In genomic region chr12:54135621-54136027, GRCh38 we compare ENCODE assay signal across 17 cellular contexts. TPM values are rescaled to one million over a fixed set of nuclear protein-coding genes. Genes with fewer than 3 reads are reported as not detected.
A peak's percentile ranks its signal among the peaks of the same experiment; 100 is the strongest.
DNase-seq lines count a peak whose midpoint lies in the region; ATAC-seq, FAIRE-seq and TF ChIP-seq lines count a peak whose summit lies in the region.
"Had no signal": no experiment of that assay in that cellular context is flagged by ENCODE, and none has a peak within 500 bp of the region (broad histone marks: within the 10 kb centered on the region; RNA-seq: fewer than 3 reads in every experiment).

No MANE protein-coding gene starts in this region.

- no peak overlapping the region for H2AFZ ChIP-seq in SK-N-SH (ENCODE audit: low read depth)

- H3K79me2 ChIP-seq in SK-N-SH (ENCODE audit: insufficient read depth) = no peaks in the 10 kb centered on the region

- no peak for FAIRE-seq in GM19239 (lab: Jason Lieb, UNC)
- FAIRE-seq: pancreas, TTC549 had no signal

- peak; percentile 28 for TF ChIP-seq RAD21 in SK-N-SH (IDR thresholded peaks at IDR 0.05; ENCODE audit: low read length)

- intact Hi-C loops in activated CD8-positive, alpha-beta T cell treated with anti-CD3 and anti-CD28 coated beads for 36 hours (cut with micrococcal nuclease) = no loop called here

- H3K4me3 Mint-ChIP-seq in activated CD8-positive, alpha-beta T cell treated with anti-CD3 and anti-CD28 coated beads for 36 hours = no peak overlapping the region
- H3K4me3 Mint-ChIP-seq: central memory CD8-positive, alpha-beta T cell; immature natural killer cell had no signal

- no peak for ATAC-seq in activated CD8-positive, alpha-beta T cell treated with anti-CD3 and anti-CD28 coated beads for 36 hours
- ATAC-seq in GM19452 (IDR thresholded peaks at IDR 0.05; ENCODE audit: unreplicated experiment) = no peak

- no peaks in the 10 kb centered on the region for H4K20me1 ChIP-seq in SK-N-SH (ENCODE audit: insufficient read depth)

- peaks cover 0 to 5% of the 10 kb centered on the region in 2 experiments for H3K36me3 ChIP-seq in SK-N-SH (replicated peaks in 1 of 2; ENCODE audit: control insufficient read depth in 1 of 2, insufficient read depth in 2 of 2, low read length in 1 of 2)
- H3K36me3 ChIP-seq: pancreas had no signal

- H3K4me3 ChIP-seq in SK-N-SH (ENCODE audit: low read depth in 2 of 2, low read length in 1 of 2) = no peak overlapping the region
- H3K4me3 ChIP-seq: pancreas had no signal

- no peaks in the 10 kb centered on the region for H3K9me3 ChIP-seq in SK-N-SH
- H3K9me3 ChIP-seq: pancreas had no signal

- peaks cover 0 to 47% of the 10 kb centered on the region in 2 experiments; a peak in 2 of 4 replicates for H3K4me1 ChIP-seq in SK-N-SH (ENCODE audit: control insufficient read depth in 1 of 2, insufficient read depth in 2 of 2, low read depth in 1 of 2, low read length in 1 of 2)

- no peak overlapping the region for H3K9ac ChIP-seq in SK-N-SH

- WGBS in SK-N-SH (ENCODE audit: low lambda C conversion rate) = 71% methylated on average over 6 of the region's 6 CpGs

- DNase-seq in HK-2 (ENCODE audit: unreplicated experiment) = peak; percentile 55
- DNase-seq in SK-N-SH = peak; percentile 56
- DNase-seq in left kidney (ENCODE audit: low read depth, low spot score) = peak; percentile 80
- DNase-seq in activated CD8-positive, alpha-beta T cell treated with anti-CD3 and anti-CD28 coated beads for 36 hours = no peak
- DNase-seq in iPS-NIHi11 (ENCODE audit: low spot score) = no peak
- no peak for DNase-seq in GM19239 (ENCODE audit: insufficient read length, low spot score)
- DNase-seq: activated CD4-positive, alpha-beta T cell treated with anti-CD3 and anti-CD28 coated beads, Interleukin-2, amount 50 U/mL, for 4 hours; COR-L47; immature natural killer cell; midbrain; NCI-H2081; pancreas; substantia nigra had no signal

- no peak overlapping the region for H3K27ac Mint-ChIP-seq in activated CD8-positive, alpha-beta T cell treated with anti-CD3 and anti-CD28 coated beads for 36 hours
- H3K27ac Mint-ChIP-seq: immature natural killer cell had no signal

- H3K4me1 Mint-ChIP-seq in activated CD8-positive, alpha-beta T cell treated with anti-CD3 and anti-CD28 coated beads for 36 hours (ENCODE audit: low read depth) = no peaks in the 10 kb centered on the region
- H3K4me1 Mint-ChIP-seq: central memory CD8-positive, alpha-beta T cell; immature natural killer cell had no signal

- H3F3A ChIP-seq in SK-N-SH (replicated peaks; ENCODE audit: insufficient read depth) = no peaks in the 10 kb centered on the region

- no peaks in the 10 kb centered on the region for H3K36me3 Mint-ChIP-seq in activated CD8-positive, alpha-beta T cell treated with anti-CD3 and anti-CD28 coated beads for 36 hours (ENCODE audit: low read depth)

- TF ChIP-seq EP300 in SK-N-SH (IDR thresholded peaks at IDR 0.05; ENCODE audit: borderline replicate concordance in 1 of 2, low read depth in 1 of 2, low read length in 1 of 2) = peak in 1 of 2 experiments; percentile 55; a peak in 1 of 4 replicates

- TF ChIP-seq CTCF in 22Rv1 (IDR thresholded peaks at IDR 0.05) (no peak), SK-N-SH (IDR thresholded peaks at IDR 0.05) (no peak)
- TF ChIP-seq CTCF in activated CD8-positive, alpha-beta T cell treated with anti-CD3 and anti-CD28 coated beads for 36 hours (IDR thresholded peaks at IDR 0.05) = no peak

- no peaks in the 10 kb centered on the region for H3K9me2 ChIP-seq in SK-N-SH

- CTCF ChIA-PET in SK-N-SH (lab: Yijun Ruan, JAX) = interaction anchor here (0.7 to 10.5 kb wide), 24 partner anchors 10 to 145 kb away, joined by 3 to 127 read pairs (median 5); partner anchors contain the start of genes HOXC4, HOXC5, HOXC8 and SMUG1
- CTCF ChIA-PET in activated CD8-positive, alpha-beta T cell treated with anti-CD3 and anti-CD28 coated beads for 36 hours (lab: Charles Lee) = interaction anchor here (1.2 to 5.0 kb wide), 2 partner anchors 54 to 103 kb away, joined by 5 to 23 read pairs; partner anchors contain the start of gene HOXC5

- no peaks in the 10 kb centered on the region for H3K27me3 ChIP-seq in SK-N-SH (ENCODE audit: insufficient read depth)
- H3K27me3 ChIP-seq: pancreas had no signal

- H3K9me3 Mint-ChIP-seq in activated CD8-positive, alpha-beta T cell treated with anti-CD3 and anti-CD28 coated beads for 36 hours = no peaks in the 10 kb centered on the region
- H3K9me3 Mint-ChIP-seq: central memory CD8-positive, alpha-beta T cell had no signal

- H3K27me3 Mint-ChIP-seq in activated CD8-positive, alpha-beta T cell treated with anti-CD3 and anti-CD28 coated beads for 36 hours = peaks cover 8% of the 10 kb centered on the region

- H3K4me2 ChIP-seq in SK-N-SH = no peak overlapping the region

- H3K27ac ChIP-seq in 22Rv1 = peak overlapping the region; percentile 25; the same call in 1 of the 2 replicates
- H3K27ac ChIP-seq in SK-N-SH (ENCODE audit: low read depth in 2 of 2, low read length in 1 of 2) = peak overlapping the region in 1 of 2 experiments; percentile 67; a peak in 2 of 4 replicates
- H3K27ac ChIP-seq: pancreas had no signal

- POLR2A ChIA-PET in SK-N-SH (lab: Yijun Ruan, JAX) = interaction anchor here (0.5 to 2.0 kb wide), 6 partner anchors 19 to 108 kb away, joined by 3 to 13 read pairs (median 4); partner anchors contain the start of gene HOXC4
- POLR2A ChIA-PET in activated CD8-positive, alpha-beta T cell treated with anti-CD3 and anti-CD28 coated beads for 36 hours (lab: Charles Lee) = no interaction called here

TF ChIP-seq in SK-N-SH, 30 proteins besides CTCF, POLR2A, EP300 and RAD21:
- TF ChIP-seq FOXM1 (IDR thresholded peaks at IDR 0.05; ENCODE audit: low read depth) (no peak), CHD2 (IDR thresholded peaks at IDR 0.05; ENCODE audit: low read length, partially characterized antibody) (peak; percentile 8), USF2 (IDR thresholded peaks at IDR 0.05; ENCODE audit: borderline replicate concordance, low read depth, low read length) (no peak), POLR2AphosphoS5 (IDR thresholded peaks at IDR 0.05; ENCODE audit: low read depth, low read length) (no peak)

RNA-seq across cellular contexts. Expression of gene SMUG1, which starts 53.2 kb away (rescaled TPM):
- polyA plus RNA-seq in SK-N-SH (2012; rRNA removed) = 61.3 and 78.4 TPM in 2 replicates
- polyA plus RNA-seq in SK-N-SH (2012; cell fraction: cytosol; rRNA removed) = 42.3 and 50.3 TPM in 2 replicates
- 113 and 138 TPM in 2 replicates for polyA plus RNA-seq in SK-N-SH (2012; cell fraction: nucleus; rRNA removed)
- total RNA-seq in activated CD8-positive, alpha-beta T cell treated with anti-CD3 and anti-CD28 coated beads for 36 hours = 10 to 100 TPM; 20.1 to 23.9 TPM

Comparison
In these comparisons a context has a peak if more than half of its experiments do, and no peak if none do; other contexts are left out.
1. DNase-seq: peak in HK-2 (single experiment), SK-N-SH (single experiment) and left kidney (single experiment); none in activated CD8-positive, alpha-beta T cell treated with anti-CD3 and anti-CD28 coated beads for 36 hours (single experiment), iPS-NIHi11 (single experiment) and GM19239 (single experiment).